ENCODE assay signal across 1 cellular context in the genomic region with DNA sequence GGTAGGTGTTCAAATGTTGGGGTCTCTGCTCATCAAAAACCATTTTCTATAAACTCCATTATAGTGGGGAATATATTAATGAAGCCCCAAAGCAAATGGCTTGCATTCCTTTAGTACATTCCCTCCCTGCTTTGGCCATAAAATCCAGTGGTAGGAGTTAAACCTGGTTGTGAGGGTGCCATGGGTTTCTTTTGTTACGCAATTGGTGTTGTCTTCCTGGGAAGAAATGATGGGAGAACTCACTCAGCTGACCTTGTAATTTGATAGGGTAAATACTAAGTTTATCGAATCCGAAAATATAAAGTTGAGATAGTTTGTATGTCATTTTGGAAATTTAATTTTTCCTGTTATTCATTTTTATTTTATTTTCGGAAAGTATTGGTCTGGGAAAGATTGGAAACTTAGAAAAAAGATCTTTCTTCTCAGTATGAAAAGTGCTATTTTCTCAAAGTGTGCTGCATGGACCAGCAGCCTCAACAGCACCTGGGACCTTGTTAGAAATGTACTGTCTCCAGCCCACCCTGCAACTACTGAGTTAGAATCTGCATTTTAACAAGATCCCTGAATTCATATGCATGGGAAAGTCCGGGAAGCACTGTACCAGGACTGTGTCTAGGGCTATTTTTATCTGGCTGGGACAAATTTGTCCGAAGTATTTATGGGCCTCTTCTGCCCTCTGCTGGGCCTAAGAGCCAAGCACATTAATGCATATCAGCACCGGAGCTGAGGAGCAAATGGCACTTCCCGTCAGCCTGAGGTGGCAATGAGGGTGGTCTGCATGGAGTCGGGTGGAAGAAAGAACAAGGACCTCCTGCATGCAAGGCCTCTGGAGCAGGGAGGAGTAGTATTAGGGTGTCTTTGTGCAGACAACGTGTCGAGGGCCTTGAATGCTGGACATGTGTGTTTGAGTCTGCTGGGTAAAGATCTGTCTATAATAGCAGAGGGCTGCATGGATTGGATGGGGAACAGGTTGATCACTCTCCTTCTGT.
TF ChIP-seq lines count a peak whose summit lies in the region.

No MANE protein-coding gene starts in this region.

TF ChIP-seq in K562, 482 proteins besides CTCF, POLR2A, EP300 and RAD21 (continued from another document):
- TF ChIP-seq, protein P1, sequence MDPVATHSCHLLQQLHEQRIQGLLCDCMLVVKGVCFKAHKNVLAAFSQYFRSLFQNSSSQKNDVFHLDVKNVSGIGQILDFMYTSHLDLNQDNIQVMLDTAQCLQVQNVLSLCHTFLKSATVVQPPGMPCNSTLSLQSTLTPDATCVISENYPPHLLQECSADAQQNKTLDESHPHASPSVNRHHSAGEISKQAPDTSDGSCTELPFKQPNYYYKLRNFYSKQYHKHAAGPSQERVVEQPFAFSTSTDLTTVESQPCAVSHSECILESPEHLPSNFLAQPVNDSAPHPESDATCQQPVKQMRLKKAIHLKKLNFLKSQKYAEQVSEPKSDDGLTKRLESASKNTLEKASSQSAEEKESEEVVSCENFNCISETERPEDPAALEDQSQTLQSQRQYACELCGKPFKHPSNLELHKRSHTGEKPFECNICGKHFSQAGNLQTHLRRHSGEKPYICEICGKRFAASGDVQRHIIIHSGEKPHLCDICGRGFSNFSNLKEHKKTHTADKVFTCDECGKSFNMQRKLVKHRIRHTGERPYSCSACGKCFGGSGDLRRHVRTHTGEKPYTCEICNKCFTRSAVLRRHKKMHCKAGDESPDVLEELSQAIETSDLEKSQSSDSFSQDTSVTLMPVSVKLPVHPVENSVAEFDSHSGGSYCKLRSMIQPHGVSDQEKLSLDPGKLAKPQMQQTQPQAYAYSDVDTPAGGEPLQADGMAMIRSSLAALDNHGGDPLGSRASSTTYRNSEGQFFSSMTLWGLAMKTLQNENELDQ (CRISPR knock-in tag; IDR thresholded peaks at IDR 0.05; ENCODE audit: borderline replicate concordance): no peak
